ENCODE assay signal across 1 cellular context in the genomic region with DNA sequence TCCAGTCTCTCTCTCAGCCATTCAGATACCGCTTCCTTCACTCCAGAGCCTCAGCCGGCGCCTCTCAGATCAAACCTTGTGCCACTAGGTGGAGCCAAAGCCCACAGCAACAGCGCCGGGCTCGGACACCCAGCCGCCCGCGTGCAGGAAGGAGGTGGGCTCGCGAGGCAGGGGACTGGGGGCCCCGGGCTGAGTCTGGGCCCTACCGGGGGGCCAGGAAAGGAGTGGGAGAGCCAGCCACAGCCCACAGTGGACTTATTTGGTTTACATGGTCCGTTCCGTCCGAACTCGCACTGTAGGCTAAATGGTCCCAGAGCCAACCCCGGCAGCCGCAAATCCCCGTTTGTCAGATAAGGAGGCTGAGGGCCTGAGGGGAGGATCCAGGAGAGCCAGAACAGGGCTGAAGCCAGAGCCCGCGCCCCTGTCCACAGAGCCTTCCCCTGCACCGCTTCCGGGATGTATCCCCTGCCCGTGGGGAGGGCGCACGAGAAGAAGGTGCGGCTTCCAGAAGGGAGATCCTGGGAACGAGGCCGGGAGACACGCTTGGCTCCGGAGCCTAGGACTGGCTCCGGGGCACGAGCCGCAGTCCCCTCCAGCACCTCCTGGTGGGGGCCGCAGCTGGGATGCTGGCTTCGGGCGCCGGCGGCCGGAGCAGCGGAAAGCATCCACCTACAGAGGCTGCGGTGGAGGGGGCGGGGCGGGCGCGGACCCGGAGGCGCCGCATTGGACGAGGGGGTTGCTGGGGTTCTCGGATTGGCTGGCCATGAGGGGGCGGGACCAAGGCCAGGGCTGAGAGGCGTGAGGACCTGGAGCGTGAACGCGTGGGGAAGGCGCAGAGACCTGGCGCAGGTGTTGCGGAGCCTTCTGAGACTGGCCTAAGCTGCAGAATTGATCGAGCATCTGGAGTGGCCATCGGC.
TF ChIP-seq lines count a peak whose summit lies in the region.

No MANE protein-coding gene starts in this region.

TF ChIP-seq in HepG2, 621 proteins besides CTCF, POLR2A, EP300 and RAD21 (continued from another document and continues in another):
- no peak for TF ChIP-seq REL (CRISPR knock-in tag; conservative IDR thresholded peaks at IDR 0.05)
- no peak for TF ChIP-seq NCOR1 (IDR thresholded peaks at IDR 0.05; ENCODE audit: borderline replicate concordance, low read length)
- TF ChIP-seq CREB3 (CRISPR knock-in tag; IDR thresholded peaks at IDR 0.05): 0 out of 2 replicates have a peak, but pooled peaks have one; percentile 40
- peak; percentile 90 for TF ChIP-seq KDM3A (CRISPR knock-in tag; IDR thresholded peaks at IDR 0.05; ENCODE audit: low read depth)
- peak; percentile 90 for TF ChIP-seq ZNF709 (CRISPR knock-in tag; IDR thresholded peaks at IDR 0.05)
- TF ChIP-seq CENPT (CRISPR knock-in tag; IDR thresholded peaks at IDR 0.05; ENCODE audit: low read depth): no peak
- TF ChIP-seq ZNF558 (CRISPR knock-in tag; IDR thresholded peaks at IDR 0.05; ENCODE audit: borderline replicate concordance): no peak
- TF ChIP-seq ZMYM3 (CRISPR knock-in tag; IDR thresholded peaks at IDR 0.05): no peak
- no peak for TF ChIP-seq ZNF724P (CRISPR knock-in tag; IDR thresholded peaks at IDR 0.05; ENCODE audit: borderline replicate concordance)
- TF ChIP-seq ZNF101 (CRISPR knock-in tag; IDR thresholded peaks at IDR 0.05; ENCODE audit: borderline replicate concordance, low read depth): no peak
- TF ChIP-seq NCOA5 (CRISPR knock-in tag; IDR thresholded peaks at IDR 0.05): no peak
- no peak for TF ChIP-seq TEAD2 (CRISPR knock-in tag; IDR thresholded peaks at IDR 0.05)
- peak; percentile 81; the same call in 1 of the 2 replicates for TF ChIP-seq RFX5 (IDR thresholded peaks at IDR 0.05; ENCODE audit: low read depth, low read length)
- TF ChIP-seq CREB1 (IDR thresholded peaks at IDR 0.05): no peak
- TF ChIP-seq CREB1 (CRISPR knock-in tag; IDR thresholded peaks at IDR 0.05): no peak
- no peak for TF ChIP-seq ZKSCAN5 (CRISPR knock-in tag; IDR thresholded peaks at IDR 0.05)
- TF ChIP-seq, protein P1, sequence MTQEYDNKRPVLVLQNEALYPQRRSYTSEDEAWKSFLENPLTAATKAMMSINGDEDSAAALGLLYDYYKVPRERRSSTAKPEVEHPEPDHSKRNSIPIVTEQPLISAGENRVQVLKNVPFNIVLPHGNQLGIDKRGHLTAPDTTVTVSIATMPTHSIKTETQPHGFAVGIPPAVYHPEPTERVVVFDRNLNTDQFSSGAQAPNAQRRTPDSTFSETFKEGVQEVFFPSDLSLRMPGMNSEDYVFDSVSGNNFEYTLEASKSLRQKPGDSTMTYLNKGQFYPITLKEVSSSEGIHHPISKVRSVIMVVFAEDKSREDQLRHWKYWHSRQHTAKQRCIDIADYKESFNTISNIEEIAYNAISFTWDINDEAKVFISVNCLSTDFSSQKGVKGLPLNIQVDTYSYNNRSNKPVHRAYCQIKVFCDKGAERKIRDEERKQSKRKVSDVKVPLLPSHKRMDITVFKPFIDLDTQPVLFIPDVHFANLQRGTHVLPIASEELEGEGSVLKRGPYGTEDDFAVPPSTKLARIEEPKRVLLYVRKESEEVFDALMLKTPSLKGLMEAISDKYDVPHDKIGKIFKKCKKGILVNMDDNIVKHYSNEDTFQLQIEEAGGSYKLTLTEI (CRISPR knock-in tag; conservative IDR thresholded peaks at IDR 0.05): no peak
- no peak for TF ChIP-seq ZFAT (CRISPR knock-in tag; conservative IDR thresholded peaks at IDR 0.05)
- TF ChIP-seq ZNF616 (CRISPR knock-in tag; IDR thresholded peaks at IDR 0.05; ENCODE audit: low read depth): no peak; the same call in 1 of the 2 replicates
- TF ChIP-seq ZFX (CRISPR knock-in tag; IDR thresholded peaks at IDR 0.05; ENCODE audit: low read depth): 0 out of 2 replicates have a peak, but pooled peaks have one; percentile 15
- TF ChIP-seq RFXAP (CRISPR knock-in tag; IDR thresholded peaks at IDR 0.05; ENCODE audit: borderline replicate concordance): peak; percentile 96
- TF ChIP-seq TEAD3 (CRISPR knock-in tag; optimal IDR thresholded peaks at IDR 0.05; ENCODE audit: borderline replicate concordance): peak; percentile 9
- TF ChIP-seq MYC (CRISPR knock-in tag; IDR thresholded peaks at IDR 0.05; ENCODE audit: borderline replicate concordance): peak; percentile 63
- peak; percentile 43; the same call in 1 of the 2 replicates for TF ChIP-seq RXRA (CRISPR knock-in tag; IDR thresholded peaks at IDR 0.05)
- TF ChIP-seq ZBTB7B (CRISPR knock-in tag; IDR thresholded peaks at IDR 0.05): peak; percentile 74
- peak; percentile 56; the same call in 1 of the 2 replicates for TF ChIP-seq RBFOX2 (IDR thresholded peaks at IDR 0.05; ENCODE audit: low read depth, low read length)
- TF ChIP-seq, protein P2, sequence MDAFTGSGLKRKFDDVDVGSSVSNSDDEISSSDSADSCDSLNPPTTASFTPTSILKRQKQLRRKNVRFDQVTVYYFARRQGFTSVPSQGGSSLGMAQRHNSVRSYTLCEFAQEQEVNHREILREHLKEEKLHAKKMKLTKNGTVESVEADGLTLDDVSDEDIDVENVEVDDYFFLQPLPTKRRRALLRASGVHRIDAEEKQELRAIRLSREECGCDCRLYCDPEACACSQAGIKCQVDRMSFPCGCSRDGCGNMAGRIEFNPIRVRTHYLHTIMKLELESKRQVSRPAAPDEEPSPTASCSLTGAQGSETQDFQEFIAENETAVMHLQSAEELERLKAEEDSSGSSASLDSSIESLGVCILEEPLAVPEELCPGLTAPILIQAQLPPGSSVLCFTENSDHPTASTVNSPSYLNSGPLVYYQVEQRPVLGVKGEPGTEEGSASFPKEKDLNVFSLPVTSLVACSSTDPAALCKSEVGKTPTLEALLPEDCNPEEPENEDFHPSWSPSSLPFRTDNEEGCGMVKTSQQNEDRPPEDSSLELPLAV (CRISPR knock-in tag; conservative IDR thresholded peaks at IDR 0.05; ENCODE audit: low read depth): no peak
- 0 out of 2 replicates have a peak, but pooled peaks have one; percentile 46 for TF ChIP-seq NCOA1 (CRISPR knock-in tag; IDR thresholded peaks at IDR 0.05)
- peak; percentile 72 for TF ChIP-seq SAP130 (CRISPR knock-in tag; IDR thresholded peaks at IDR 0.05; ENCODE audit: low read depth)
- TF ChIP-seq REXO4 (CRISPR knock-in tag; IDR thresholded peaks at IDR 0.05; ENCODE audit: borderline replicate concordance): no peak
- no peak for TF ChIP-seq SALL2 (CRISPR knock-in tag; IDR thresholded peaks at IDR 0.05)
- 0 out of 2 replicates have a peak, but pooled peaks have one; percentile 57 for TF ChIP-seq DR1 (CRISPR knock-in tag; IDR thresholded peaks at IDR 0.05)
- TF ChIP-seq, protein P3, sequence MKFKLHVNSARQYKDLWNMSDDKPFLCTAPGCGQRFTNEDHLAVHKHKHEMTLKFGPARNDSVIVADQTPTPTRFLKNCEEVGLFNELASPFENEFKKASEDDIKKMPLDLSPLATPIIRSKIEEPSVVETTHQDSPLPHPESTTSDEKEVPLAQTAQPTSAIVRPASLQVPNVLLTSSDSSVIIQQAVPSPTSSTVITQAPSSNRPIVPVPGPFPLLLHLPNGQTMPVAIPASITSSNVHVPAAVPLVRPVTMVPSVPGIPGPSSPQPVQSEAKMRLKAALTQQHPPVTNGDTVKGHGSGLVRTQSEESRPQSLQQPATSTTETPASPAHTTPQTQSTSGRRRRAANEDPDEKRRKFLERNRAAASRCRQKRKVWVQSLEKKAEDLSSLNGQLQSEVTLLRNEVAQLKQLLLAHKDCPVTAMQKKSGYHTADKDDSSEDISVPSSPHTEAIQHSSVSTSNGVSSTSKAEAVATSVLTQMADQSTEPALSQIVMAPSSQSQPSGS (CRISPR knock-in tag; IDR thresholded peaks at IDR 0.05): 0 out of 2 replicates have a peak, but pooled peaks have one; percentile 10
- TF ChIP-seq, protein P4, sequence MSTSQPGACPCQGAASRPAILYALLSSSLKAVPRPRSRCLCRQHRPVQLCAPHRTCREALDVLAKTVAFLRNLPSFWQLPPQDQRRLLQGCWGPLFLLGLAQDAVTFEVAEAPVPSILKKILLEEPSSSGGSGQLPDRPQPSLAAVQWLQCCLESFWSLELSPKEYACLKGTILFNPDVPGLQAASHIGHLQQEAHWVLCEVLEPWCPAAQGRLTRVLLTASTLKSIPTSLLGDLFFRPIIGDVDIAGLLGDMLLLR (CRISPR knock-in tag; IDR thresholded peaks at IDR 0.05): peak; percentile 49; the same call in 1 of the 2 replicates
- TF ChIP-seq ELF1 (CRISPR knock-in tag; IDR thresholded peaks at IDR 0.05): peak; percentile 43
- TF ChIP-seq HMGXB4 (CRISPR knock-in tag; IDR thresholded peaks at IDR 0.05; ENCODE audit: borderline replicate concordance in 1 of 2, low read depth in 1 of 2): peak; percentile 78 to 80; a peak in 3 of 4 replicates
- TF ChIP-seq, protein P5, sequence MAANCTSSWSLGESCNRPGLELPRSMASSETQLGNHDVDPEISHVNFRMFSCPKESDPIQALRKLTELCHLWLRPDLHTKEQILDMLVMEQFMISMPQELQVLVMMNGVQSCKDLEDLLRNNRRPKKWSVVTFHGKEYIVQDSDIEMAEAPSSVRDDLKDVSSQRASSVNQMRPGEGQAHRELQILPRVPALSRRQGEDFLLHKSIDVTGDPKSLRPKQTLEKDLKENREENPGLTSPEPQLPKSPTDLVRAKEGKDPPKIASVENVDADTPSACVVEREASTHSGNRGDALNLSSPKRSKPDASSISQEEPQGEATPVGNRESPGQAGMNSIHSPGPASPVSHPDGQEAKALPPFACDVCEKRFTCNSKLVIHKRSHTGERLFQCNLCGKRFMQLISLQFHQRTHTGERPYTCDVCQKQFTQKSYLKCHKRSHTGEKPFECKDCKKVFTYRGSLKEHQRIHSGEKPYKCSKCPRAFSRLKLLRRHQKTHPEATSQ (CRISPR knock-in tag; IDR thresholded peaks at IDR 0.05; ENCODE audit: borderline replicate concordance): 0 out of 2 replicates have a peak, but pooled peaks have one; percentile 22
- TF ChIP-seq, protein P6, sequence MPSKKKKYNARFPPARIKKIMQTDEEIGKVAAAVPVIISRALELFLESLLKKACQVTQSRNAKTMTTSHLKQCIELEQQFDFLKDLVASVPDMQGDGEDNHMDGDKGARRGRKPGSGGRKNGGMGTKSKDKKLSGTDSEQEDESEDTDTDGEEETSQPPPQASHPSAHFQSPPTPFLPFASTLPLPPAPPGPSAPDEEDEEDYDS (CRISPR knock-in tag; IDR thresholded peaks at IDR 0.05): 0 out of 2 replicates have a peak, but pooled peaks have one; percentile 27
- 0 out of 2 replicates have a peak, but pooled peaks have one; percentile 21 for TF ChIP-seq SMAD1 (CRISPR knock-in tag; IDR thresholded peaks at IDR 0.05; ENCODE audit: borderline replicate concordance, low read depth)
- TF ChIP-seq REST (IDR thresholded peaks at IDR 0.05; ENCODE audit: borderline replicate concordance in 1 of 2, low read depth in 1 of 2, low read length in 2 of 2): no peak
- TF ChIP-seq BCLAF1 (IDR thresholded peaks at IDR 0.05): no peak
